In genomic region chr10:119209736-119210355, GRCh38 we compare ENCODE assay signal across 1 cellular context.
TF ChIP-seq lines count a peak whose summit lies in the region.

No MANE protein-coding gene starts in this region.

TF ChIP-seq in HepG2, 621 proteins besides CTCF, POLR2A, EP300 and RAD21:
- 0 out of 2 replicates have a peak, but pooled peaks have one; percentile 0 for TF ChIP-seq SP4 (CRISPR knock-in tag; IDR thresholded peaks at IDR 0.05)
- TF ChIP-seq NFATC3 (CRISPR knock-in tag; IDR thresholded peaks at IDR 0.05): no peak
- TF ChIP-seq PAXIP1 (CRISPR knock-in tag; conservative IDR thresholded peaks at IDR 0.05): 0 out of 2 replicates have a peak, but pooled peaks have one; percentile 5
